In the genomic region with DNA sequence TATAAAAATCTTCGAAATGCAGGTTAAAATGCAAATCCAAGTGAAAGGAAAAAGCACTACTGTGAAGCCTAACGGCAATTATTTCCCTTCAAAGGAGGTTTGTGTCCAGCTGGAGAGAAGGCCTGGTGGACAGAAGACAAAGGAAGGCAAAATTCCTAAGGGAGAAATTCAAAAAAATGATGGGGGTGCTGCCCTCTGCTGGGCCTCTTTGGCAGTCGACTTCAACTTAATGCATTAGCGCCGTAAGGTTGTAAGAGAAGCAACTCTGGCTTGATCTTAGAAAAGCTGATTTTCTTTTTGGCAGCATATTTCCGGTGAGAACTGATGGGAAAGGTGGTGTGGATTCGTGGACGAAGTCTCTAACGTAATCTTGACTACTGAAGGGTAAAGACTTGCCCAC, we compare ENCODE assay signal across 18 cellular contexts. TPM values are rescaled to one million over a fixed set of nuclear protein-coding genes. Genes with fewer than 3 reads are reported as not detected.
DNase-seq lines count a peak whose midpoint lies in the region; TF ChIP-seq lines count a peak whose summit lies in the region.
"Had no signal": no experiment of that assay in that cellular context is flagged by ENCODE, and none has a peak within 500 bp of the region (broad histone marks: within the 10 kb centered on the region; RNA-seq: fewer than 3 reads in every experiment).

No MANE protein-coding gene starts in this region.

- no peak overlapping the region for H4K5ac ChIP-seq in mesendoderm (ENCODE audit: low read length)

- H3K4me1 ChIP-seq in mesendoderm (ENCODE audit: control insufficient read depth, low read depth, low read length) (no peaks in the 10 kb centered on the region), transverse colon (no peaks in the 10 kb centered on the region)

- no peaks in the 10 kb centered on the region for H3K79me1 ChIP-seq in mesendoderm (ENCODE audit: low read length)

- no peak overlapping the region for H3K4ac ChIP-seq in mesendoderm (ENCODE audit: low read depth, low read length)

- no peak overlapping the region for H3K9ac ChIP-seq in mesendoderm (ENCODE audit: low read length)

- no CpG with 5 or more reads among the region's 9 CpGs for WGBS in mesendoderm (ENCODE audit: extremely low coverage, insufficient coverage, low lambda C conversion rate)
- 83 to 88% methylated on average over 9 of the region's 9 CpGs for WGBS in transverse colon (ENCODE audit: low coverage in 1 of 2), 2 donors

- H2BK5ac ChIP-seq in mesendoderm (ENCODE audit: low read length): no peak overlapping the region

- H3K4me2 ChIP-seq in mesendoderm (ENCODE audit: low read length): no peak overlapping the region
- H3K4me2 ChIP-seq: hepatocyte had no signal

- peak; percentile 3 for DNase-seq in DMS 273 (lab: John Stamatoyannopoulos, UW; ENCODE audit: unreplicated experiment)
- DNase-seq in DMS 273 treated with DMSO at 0.1 percent for 48 hours (lab: John Stamatoyannopoulos, UW): no peak
- no peak for DNase-seq in HFF-Myc (ENCODE audit: extremely low read depth, low read depth)
- DNase-seq in WERI-Rb-1: peak; percentile 18
- DNase-seq in mesendoderm: peak; percentile 17
- DNase-seq in nephron progenitor cell: no peak
- DNase-seq in transverse colon: no peak
- DNase-seq in NCI-H1694 (lab: John Stamatoyannopoulos, UW): no peak
- DNase-seq: 8988T; activated CD4-positive, alpha-beta T cell treated with anti-CD3 and anti-CD28 coated beads for 1 hour; activated naive CD4-positive, alpha-beta T cell; CD4-positive, alpha-beta memory T cell; dorsolateral prefrontal cortex; NCI-H1930; NCI-H526 treated with DMSO at 0.1 percent for 48 hours; trophoblast cell had no signal

- no peak overlapping the region for H3K27ac ChIP-seq in WERI-Rb-1
- H3K27ac ChIP-seq in mesendoderm (ENCODE audit: low read depth, low read length): no peak overlapping the region
- H3K27ac ChIP-seq in transverse colon: no peak overlapping the region
- H3K27ac ChIP-seq: dorsolateral prefrontal cortex, hepatocyte had no signal

- peaks cover 6% of the 10 kb centered on the region for H3K27me3 Mint-ChIP-seq in nephron progenitor cell (ENCODE audit: low read depth, poor library complexity)
- H3K27me3 Mint-ChIP-seq: CD4-positive, alpha-beta memory T cell had no signal

- H3K4me3 ChIP-seq in HFF-Myc (replicated peaks; ENCODE audit: low read depth, low read length) (no peak overlapping the region), WERI-Rb-1 (ENCODE audit: low read depth, low read length) (no peak overlapping the region), mesendoderm (ENCODE audit: low read length) (no peak overlapping the region), transverse colon (no peak overlapping the region)
- H3K4me3 ChIP-seq: dorsolateral prefrontal cortex, hepatocyte had no signal

- peak; percentile 17 for TF ChIP-seq CTCF in HFF-Myc (IDR thresholded peaks at IDR 0.05; ENCODE audit: low read depth, low read length, missing control alignments)
- TF ChIP-seq CTCF in WERI-Rb-1 (IDR thresholded peaks at IDR 0.05; ENCODE audit: low read depth, low read length): peak; percentile 57
- TF ChIP-seq CTCF in nephron progenitor cell (IDR thresholded peaks at IDR 0.05): no peak
- no peak for TF ChIP-seq CTCF in transverse colon (IDR thresholded peaks at IDR 0.05)

- peaks cover 11% of the 10 kb centered on the region for H3K36me3 ChIP-seq in WERI-Rb-1
- H3K36me3 ChIP-seq in mesendoderm (ENCODE audit: control insufficient read depth, insufficient read depth, low read length): no peaks in the 10 kb centered on the region
- peaks cover 0 to 24% (median 8%) of the 10 kb centered on the region in 4 donors for H3K36me3 ChIP-seq in transverse colon

- no peak overlapping the region for H2BK15ac ChIP-seq in mesendoderm (replicated peaks; ENCODE audit: low read depth)

- no peak overlapping the region for H3K27ac Mint-ChIP-seq in nephron progenitor cell
- H3K27ac Mint-ChIP-seq: CD4-positive, alpha-beta memory T cell; T-helper 2 cell treated with Interferon-gamma antibody and Interleukin-4, amounts not matched to agents 5 μg/mL and 100 μg/mL, for 36 hours had no signal

- no peak for TF ChIP-seq POLR2A in transverse colon (IDR thresholded peaks at IDR 0.05)

- H3K9me3 ChIP-seq in WERI-Rb-1 (ENCODE audit: severe bottlenecking) (peaks cover 53% of the 10 kb centered on the region), transverse colon (peaks cover 79 to 97% of the 10 kb centered on the region in 2 donors)

- H3K18ac ChIP-seq in mesendoderm (ENCODE audit: low read length): no peak overlapping the region

- no peaks in the 10 kb centered on the region for H3K4me1 Mint-ChIP-seq in nephron progenitor cell
- H3K4me1 Mint-ChIP-seq: CD4-positive, alpha-beta memory T cell had no signal

- H3K79me2 ChIP-seq in mesendoderm (ENCODE audit: control insufficient read depth, insufficient read depth, low read length): no peaks in the 10 kb centered on the region
- H3K79me2 ChIP-seq: hepatocyte had no signal

- no peak overlapping the region for H3K4me3 Mint-ChIP-seq in nephron progenitor cell
- H3K4me3 Mint-ChIP-seq: T-helper 2 cell treated with Interferon-gamma antibody and Interleukin-4, amounts not matched to agents 5 μg/mL and 100 μg/mL, for 36 hours had no signal

- H3K9me3 Mint-ChIP-seq in nephron progenitor cell: peaks cover 100% of the 10 kb centered on the region

- peaks cover 71% of the 10 kb centered on the region for H3K36me3 Mint-ChIP-seq in nephron progenitor cell (ENCODE audit: low read depth)

- in situ Hi-C loops in transverse colon (cut with MboI; ENCODE audit: low pct_ligation_motif_present in 1 of 4, low pct_unique_long_range_greater_than_20kb in 1 of 4, low sequenced_read_pairs in 3 of 4): no loop called here

- H2BK120ac ChIP-seq in mesendoderm (ENCODE audit: low read depth, low read length): no peak overlapping the region

- H3K27me3 ChIP-seq in WERI-Rb-1 (ENCODE audit: insufficient read depth, low read depth, severe bottlenecking) (no peaks in the 10 kb centered on the region), mesendoderm (ENCODE audit: insufficient read depth, low read length, poor library complexity) (no peaks in the 10 kb centered on the region), transverse colon (no peaks in the 10 kb centered on the region)
- H3K27me3 ChIP-seq: dorsolateral prefrontal cortex, hepatocyte had no signal

- intact Hi-C loops in transverse colon (cut with DNase I; ENCODE audit: low total_unique reads): no loop called here

- no peak overlapping the region for H3K23ac ChIP-seq in mesendoderm (ENCODE audit: low read length)

- no peak for TF ChIP-seq EP300 in transverse colon (IDR thresholded peaks at IDR 0.05; ENCODE audit: low read depth)

- H2AK5ac ChIP-seq in mesendoderm (ENCODE audit: low read length): no peak overlapping the region

- no peak overlapping the region for H4K8ac ChIP-seq in mesendoderm (ENCODE audit: low read depth, low read length)

- H3K56ac ChIP-seq in mesendoderm (ENCODE audit: low read length): no peak overlapping the region

RNA-seq across cellular contexts. Expression of a gene that starts 34.3 kb away (rescaled TPM):
- 40.3 TPM for polyA plus RNA-seq in mesendoderm (2013, experiment 1 of 2)
- polyA plus RNA-seq in mesendoderm (2013, experiment 2 of 2): 39.7 TPM
- total RNA-seq in transverse colon: 100 to 1,000 TPM in 1 of 4 donors, 10 to 100 TPM in 3; 47.7 to 132 (median 61.9) TPM

RNA-seq across cellular contexts. Expression of a gene that starts 34.4 kb away (rescaled TPM):
- polyA plus RNA-seq in mesendoderm (2013, experiment 1 of 2): 9.4 TPM
- 9.8 TPM for polyA plus RNA-seq in mesendoderm (2013, experiment 2 of 2)
- total RNA-seq in transverse colon: 10 to 100 TPM in 2 of 4 donors, 1 to 10 TPM in 2; 4.5 to 21.3 (median 10.3) TPM

Comparison
In these comparisons a context has a peak if more than half of its experiments do, and no peak if none do; other contexts are left out.
1. DNase-seq: peak in DMS 273 (single experiment), WERI-Rb-1 (single experiment) and mesendoderm (single experiment); none in DMS 273 treated with DMSO at 0.1 percent for 48 hours (single experiment), HFF-Myc (single experiment), nephron progenitor cell (single experiment), transverse colon (single experiment) and NCI-H1694 (single experiment).
2. CTCF ChIP-seq: peak in HFF-Myc (single experiment) and WERI-Rb-1 (single experiment); none in nephron progenitor cell (single experiment) and transverse colon (0 of 5).